In the genomic region with DNA sequence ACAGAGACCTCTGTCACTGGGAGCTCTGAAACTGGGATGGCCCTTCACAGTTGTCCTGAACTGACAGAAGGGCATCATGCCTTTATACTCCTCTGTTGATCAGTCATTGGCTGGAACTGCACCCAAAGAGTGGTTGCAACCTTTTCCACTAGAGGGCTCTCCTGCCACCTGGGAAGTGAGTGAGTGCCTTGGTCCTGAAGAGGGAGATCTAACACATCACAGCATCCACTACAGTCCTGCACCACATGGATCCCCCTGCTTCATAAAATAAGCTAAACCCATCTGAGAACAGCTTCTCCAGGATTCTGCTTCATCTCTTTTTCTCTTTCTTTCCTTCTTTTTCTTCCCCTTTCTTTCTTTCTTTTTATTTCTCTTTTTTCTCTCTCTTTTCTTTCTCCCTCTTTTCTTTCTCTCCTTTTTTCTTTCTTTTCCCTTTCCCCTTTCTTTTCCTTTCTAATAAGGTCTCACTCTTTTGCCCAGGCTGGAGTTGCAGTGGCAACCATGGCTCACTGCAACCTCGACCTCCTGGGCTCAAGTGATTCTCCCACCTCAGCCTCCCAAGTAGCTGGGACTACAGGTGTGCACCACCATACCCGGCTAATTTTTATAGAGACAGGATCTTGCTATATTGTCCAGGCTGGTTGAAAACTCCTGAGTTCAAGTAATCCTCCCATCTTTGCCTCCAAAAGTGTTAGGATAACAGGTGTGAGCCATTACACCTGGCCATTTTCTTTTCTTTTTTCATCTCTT, we compare ENCODE assay signal across 1 cellular context.
A peak's percentile ranks its signal among the peaks of the same experiment; 100 is the strongest.
TF ChIP-seq lines count a peak whose summit lies in the region.

No MANE protein-coding gene starts in this region.

TF ChIP-seq in K562, 482 proteins besides CTCF, POLR2A, EP300 and RAD21 (continued from another document and continues in another):
- peak; percentile 59; the same call in 1 of the 2 replicates for TF ChIP-seq MYNN (IDR thresholded peaks at IDR 0.05)
- TF ChIP-seq MYNN (CRISPR knock-in tag; IDR thresholded peaks at IDR 0.05): no peak
- no peak for TF ChIP-seq KHSRP (IDR thresholded peaks at IDR 0.05)
- TF ChIP-seq ARID1B (IDR thresholded peaks at IDR 0.05): 0 out of 2 replicates have a peak, but pooled peaks have one; percentile 22
- TF ChIP-seq XRCC5 (IDR thresholded peaks at IDR 0.05; ENCODE audit: low read depth, low read length): peak; percentile 84
- no peak for TF ChIP-seq SLC30A9 (CRISPR knock-in tag; IDR thresholded peaks at IDR 0.05)
- TF ChIP-seq, protein P1, sequence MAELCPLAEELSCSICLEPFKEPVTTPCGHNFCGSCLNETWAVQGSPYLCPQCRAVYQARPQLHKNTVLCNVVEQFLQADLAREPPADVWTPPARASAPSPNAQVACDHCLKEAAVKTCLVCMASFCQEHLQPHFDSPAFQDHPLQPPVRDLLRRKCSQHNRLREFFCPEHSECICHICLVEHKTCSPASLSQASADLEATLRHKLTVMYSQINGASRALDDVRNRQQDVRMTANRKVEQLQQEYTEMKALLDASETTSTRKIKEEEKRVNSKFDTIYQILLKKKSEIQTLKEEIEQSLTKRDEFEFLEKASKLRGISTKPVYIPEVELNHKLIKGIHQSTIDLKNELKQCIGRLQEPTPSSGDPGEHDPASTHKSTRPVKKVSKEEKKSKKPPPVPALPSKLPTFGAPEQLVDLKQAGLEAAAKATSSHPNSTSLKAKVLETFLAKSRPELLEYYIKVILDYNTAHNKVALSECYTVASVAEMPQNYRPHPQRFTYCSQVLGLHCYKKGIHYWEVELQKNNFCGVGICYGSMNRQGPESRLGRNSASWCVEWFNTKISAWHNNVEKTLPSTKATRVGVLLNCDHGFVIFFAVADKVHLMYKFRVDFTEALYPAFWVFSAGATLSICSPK (IDR thresholded peaks at IDR 0.05; ENCODE audit: borderline replicate concordance): 0 out of 2 replicates have a peak, but pooled peaks have one; percentile 48
- TF ChIP-seq, protein P2, sequence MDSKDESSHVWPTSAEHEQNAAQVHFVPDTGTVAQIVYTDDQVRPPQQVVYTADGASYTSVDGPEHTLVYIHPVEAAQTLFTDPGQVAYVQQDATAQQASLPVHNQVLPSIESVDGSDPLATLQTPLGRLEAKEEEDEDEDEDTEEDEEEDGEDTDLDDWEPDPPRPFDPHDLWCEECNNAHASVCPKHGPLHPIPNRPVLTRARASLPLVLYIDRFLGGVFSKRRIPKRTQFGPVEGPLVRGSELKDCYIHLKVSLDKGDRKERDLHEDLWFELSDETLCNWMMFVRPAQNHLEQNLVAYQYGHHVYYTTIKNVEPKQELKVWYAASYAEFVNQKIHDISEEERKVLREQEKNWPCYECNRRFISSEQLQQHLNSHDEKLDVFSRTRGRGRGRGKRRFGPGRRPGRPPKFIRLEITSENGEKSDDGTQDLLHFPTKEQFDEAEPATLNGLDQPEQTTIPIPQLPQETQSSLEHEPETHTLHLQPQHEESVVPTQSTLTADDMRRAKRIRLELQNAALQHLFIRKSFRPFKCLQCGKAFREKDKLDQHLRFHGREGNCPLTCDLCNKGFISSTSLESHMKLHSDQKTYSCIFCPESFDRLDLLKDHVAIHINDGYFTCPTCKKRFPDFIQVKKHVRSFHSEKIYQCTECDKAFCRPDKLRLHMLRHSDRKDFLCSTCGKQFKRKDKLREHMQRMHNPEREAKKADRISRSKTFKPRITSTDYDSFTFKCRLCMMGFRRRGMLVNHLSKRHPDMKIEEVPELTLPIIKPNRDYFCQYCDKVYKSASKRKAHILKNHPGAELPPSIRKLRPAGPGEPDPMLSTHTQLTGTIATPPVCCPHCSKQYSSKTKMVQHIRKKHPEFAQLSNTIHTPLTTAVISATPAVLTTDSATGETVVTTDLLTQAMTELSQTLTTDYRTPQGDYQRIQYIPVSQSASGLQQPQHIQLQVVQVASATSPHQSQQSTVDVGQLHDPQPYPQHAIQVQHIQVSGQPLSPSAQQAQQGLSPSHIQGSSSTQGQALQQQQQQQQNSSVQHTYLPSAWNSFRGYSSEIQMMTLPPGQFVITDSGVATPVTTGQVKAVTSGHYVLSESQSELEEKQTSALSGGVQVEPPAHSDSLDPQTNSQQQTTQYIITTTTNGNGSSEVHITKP (IDR thresholded peaks at IDR 0.05; ENCODE audit: partially characterized antibody): peak; percentile 86
- TF ChIP-seq ZNF3 (CRISPR knock-in tag; IDR thresholded peaks at IDR 0.05): no peak
- TF ChIP-seq, protein P3, sequence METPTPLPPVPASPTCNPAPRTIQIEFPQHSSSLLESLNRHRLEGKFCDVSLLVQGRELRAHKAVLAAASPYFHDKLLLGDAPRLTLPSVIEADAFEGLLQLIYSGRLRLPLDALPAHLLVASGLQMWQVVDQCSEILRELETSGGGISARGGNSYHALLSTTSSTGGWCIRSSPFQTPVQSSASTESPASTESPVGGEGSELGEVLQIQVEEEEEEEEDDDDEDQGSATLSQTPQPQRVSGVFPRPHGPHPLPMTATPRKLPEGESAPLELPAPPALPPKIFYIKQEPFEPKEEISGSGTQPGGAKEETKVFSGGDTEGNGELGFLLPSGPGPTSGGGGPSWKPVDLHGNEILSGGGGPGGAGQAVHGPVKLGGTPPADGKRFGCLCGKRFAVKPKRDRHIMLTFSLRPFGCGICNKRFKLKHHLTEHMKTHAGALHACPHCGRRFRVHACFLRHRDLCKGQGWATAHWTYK (CRISPR knock-in tag; IDR thresholded peaks at IDR 0.05): no peak
- TF ChIP-seq SMAD4 (CRISPR knock-in tag; conservative IDR thresholded peaks at IDR 0.05): no peak
- TF ChIP-seq EGR1 (conservative IDR thresholded peaks at IDR 0.05): no peak
- TF ChIP-seq SP2 (IDR thresholded peaks at IDR 0.05; ENCODE audit: extremely low read depth, low read depth, low read length, poor library complexity, severe bottlenecking): no peak
- TF ChIP-seq NR4A1 (CRISPR knock-in tag; IDR thresholded peaks at IDR 0.05): no peak
- no peak for TF ChIP-seq NR4A1 (tag; IDR thresholded peaks at IDR 0.05)
- TF ChIP-seq ZNF217 (CRISPR knock-in tag; IDR thresholded peaks at IDR 0.05): no peak
- no peak for TF ChIP-seq ESRRA (IDR thresholded peaks at IDR 0.05; ENCODE audit: borderline replicate concordance, low read depth)
- peak; percentile 76 for TF ChIP-seq RBM39 (optimal IDR thresholded peaks at IDR 0.05; ENCODE audit: low read depth, low read length)
- no peak for TF ChIP-seq RFX1 (IDR thresholded peaks at IDR 0.05)
- TF ChIP-seq, protein P4, sequence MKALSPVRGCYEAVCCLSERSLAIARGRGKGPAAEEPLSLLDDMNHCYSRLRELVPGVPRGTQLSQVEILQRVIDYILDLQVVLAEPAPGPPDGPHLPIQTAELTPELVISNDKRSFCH (CRISPR knock-in tag; IDR thresholded peaks at IDR 0.05): no peak
- TF ChIP-seq, protein P4 (tag; IDR thresholded peaks at IDR 0.05): no peak
- TF ChIP-seq BRCA1 (IDR thresholded peaks at IDR 0.05): no peak
- TF ChIP-seq BRCA1 (CRISPR knock-in tag; IDR thresholded peaks at IDR 0.05): no peak
- no peak for TF ChIP-seq COPS2 (conservative IDR thresholded peaks at IDR 0.05)
- peak; percentile 63; the same call in 1 of the 2 replicates for TF ChIP-seq HDAC2 (IDR thresholded peaks at IDR 0.05)
- no peak for TF ChIP-seq SIRT6 (IDR thresholded peaks at IDR 0.05; ENCODE audit: low read depth, low read length)
- TF ChIP-seq U2AF1 (optimal IDR thresholded peaks at IDR 0.05; ENCODE audit: low read depth, low read length): no peak
- no peak for TF ChIP-seq MEF2D (tag; conservative IDR thresholded peaks at IDR 0.05; ENCODE audit: low read depth)
- TF ChIP-seq, protein P5, sequence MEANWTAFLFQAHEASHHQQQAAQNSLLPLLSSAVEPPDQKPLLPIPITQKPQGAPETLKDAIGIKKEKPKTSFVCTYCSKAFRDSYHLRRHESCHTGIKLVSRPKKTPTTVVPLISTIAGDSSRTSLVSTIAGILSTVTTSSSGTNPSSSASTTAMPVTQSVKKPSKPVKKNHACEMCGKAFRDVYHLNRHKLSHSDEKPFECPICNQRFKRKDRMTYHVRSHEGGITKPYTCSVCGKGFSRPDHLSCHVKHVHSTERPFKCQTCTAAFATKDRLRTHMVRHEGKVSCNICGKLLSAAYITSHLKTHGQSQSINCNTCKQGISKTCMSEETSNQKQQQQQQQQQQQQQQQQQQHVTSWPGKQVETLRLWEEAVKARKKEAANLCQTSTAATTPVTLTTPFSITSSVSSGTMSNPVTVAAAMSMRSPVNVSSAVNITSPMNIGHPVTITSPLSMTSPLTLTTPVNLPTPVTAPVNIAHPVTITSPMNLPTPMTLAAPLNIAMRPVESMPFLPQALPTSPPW (CRISPR knock-in tag; IDR thresholded peaks at IDR 0.05): no peak
- TF ChIP-seq, protein P6, sequence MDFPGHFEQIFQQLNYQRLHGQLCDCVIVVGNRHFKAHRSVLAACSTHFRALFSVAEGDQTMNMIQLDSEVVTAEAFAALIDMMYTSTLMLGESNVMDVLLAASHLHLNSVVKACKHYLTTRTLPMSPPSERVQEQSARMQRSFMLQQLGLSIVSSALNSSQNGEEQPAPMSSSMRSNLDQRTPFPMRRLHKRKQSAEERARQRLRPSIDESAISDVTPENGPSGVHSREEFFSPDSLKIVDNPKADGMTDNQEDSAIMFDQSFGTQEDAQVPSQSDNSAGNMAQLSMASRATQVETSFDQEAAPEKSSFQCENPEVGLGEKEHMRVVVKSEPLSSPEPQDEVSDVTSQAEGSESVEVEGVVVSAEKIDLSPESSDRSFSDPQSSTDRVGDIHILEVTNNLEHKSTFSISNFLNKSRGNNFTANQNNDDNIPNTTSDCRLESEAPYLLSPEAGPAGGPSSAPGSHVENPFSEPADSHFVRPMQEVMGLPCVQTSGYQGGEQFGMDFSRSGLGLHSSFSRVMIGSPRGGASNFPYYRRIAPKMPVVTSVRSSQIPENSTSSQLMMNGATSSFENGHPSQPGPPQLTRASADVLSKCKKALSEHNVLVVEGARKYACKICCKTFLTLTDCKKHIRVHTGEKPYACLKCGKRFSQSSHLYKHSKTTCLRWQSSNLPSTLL (IDR thresholded peaks at IDR 0.05): 0 out of 2 replicates have a peak, but pooled peaks have one; percentile 19
- no peak for TF ChIP-seq STAT5A (IDR thresholded peaks at IDR 0.05; ENCODE audit: borderline replicate concordance, low read length)
- TF ChIP-seq HDGF (IDR thresholded peaks at IDR 0.05): no peak
- TF ChIP-seq, protein P7, sequence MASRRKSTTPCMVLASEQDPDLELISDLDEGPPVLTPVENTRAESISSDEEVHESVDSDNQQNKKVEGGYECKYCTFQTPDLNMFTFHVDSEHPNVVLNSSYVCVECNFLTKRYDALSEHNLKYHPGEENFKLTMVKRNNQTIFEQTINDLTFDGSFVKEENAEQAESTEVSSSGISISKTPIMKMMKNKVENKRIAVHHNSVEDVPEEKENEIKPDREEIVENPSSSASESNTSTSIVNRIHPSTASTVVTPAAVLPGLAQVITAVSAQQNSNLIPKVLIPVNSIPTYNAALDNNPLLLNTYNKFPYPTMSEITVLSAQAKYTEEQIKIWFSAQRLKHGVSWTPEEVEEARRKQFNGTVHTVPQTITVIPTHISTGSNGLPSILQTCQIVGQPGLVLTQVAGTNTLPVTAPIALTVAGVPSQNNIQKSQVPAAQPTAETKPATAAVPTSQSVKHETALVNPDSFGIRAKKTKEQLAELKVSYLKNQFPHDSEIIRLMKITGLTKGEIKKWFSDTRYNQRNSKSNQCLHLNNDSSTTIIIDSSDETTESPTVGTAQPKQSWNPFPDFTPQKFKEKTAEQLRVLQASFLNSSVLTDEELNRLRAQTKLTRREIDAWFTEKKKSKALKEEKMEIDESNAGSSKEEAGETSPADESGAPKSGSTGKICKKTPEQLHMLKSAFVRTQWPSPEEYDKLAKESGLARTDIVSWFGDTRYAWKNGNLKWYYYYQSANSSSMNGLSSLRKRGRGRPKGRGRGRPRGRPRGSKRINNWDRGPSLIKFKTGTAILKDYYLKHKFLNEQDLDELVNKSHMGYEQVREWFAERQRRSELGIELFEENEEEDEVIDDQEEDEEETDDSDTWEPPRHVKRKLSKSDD (conservative IDR thresholded peaks at IDR 0.05; ENCODE audit: low read length): no peak
- TF ChIP-seq MTA2 (IDR thresholded peaks at IDR 0.05; ENCODE audit: low read depth): 0 out of 2 replicates have a peak, but pooled peaks have one; percentile 10
